Comparison of ENCODE assay signal across 8 cellular contexts in genomic region chr12:10613334-10614055, GRCh38. TPM values are rescaled to one million over a fixed set of nuclear protein-coding genes. Genes with fewer than 3 reads are reported as not detected.
DNase-seq lines count a peak whose midpoint lies in the region; ATAC-seq and TF ChIP-seq lines count a peak whose summit lies in the region.

Gene MAGOHB (minus strand): TSS chr12:10613609. CDS start chr12:10613532, 77 bp downstream.

- H3K27me3 ChIP-seq in spleen (replicated peaks in 1 of 7): no peaks in the 10 kb centered on the region

- peaks cover 0 to 24% (median 18%) of the 10 kb centered on the region in 6 donors for H3K36me3 ChIP-seq in spleen

- DNase-seq in AG08395 (ENCODE audit: low spot score) (peak; percentile 94), NCI-H345 treated with DMSO at 0.1 percent for 48 hours (lab: John Stamatoyannopoulos, UW; ENCODE audit: unreplicated experiment) (peak; percentile 82), inferior parietal cortex (ENCODE audit: extremely low spot score) (peak; percentile 95), spleen (peak; percentile 98)
- DNase-seq in activated CD4-positive, CD25-positive, alpha-beta regulatory T cell (lab: John Stamatoyannopoulos, UW): peak; percentile 89 to 99 (median 96)
- peak; percentile 95 for DNase-seq in central memory CD4-positive, alpha-beta T cell

- no peak for TF ChIP-seq POLR2A in spleen (IDR thresholded peaks at IDR 0.05)

- peak in 3 of 11 experiments; percentile 17 to 27 (median 20) for TF ChIP-seq CTCF in spleen (IDR thresholded peaks at IDR 0.05 in 8 of 11, conservative IDR thresholded peaks at IDR 0.05 in 3 of 11)

- H3K4me3 ChIP-seq in spleen: peak within 1 kb of the TSS; percentile 58 to 93 (median 84)

- no peaks in the 10 kb centered on the region for H3K9me3 ChIP-seq in spleen

- peaks cover 12 to 43% (median 26%) of the 10 kb centered on the region in 6 donors for H3K4me1 ChIP-seq in spleen

- H3K27ac ChIP-seq in spleen: peak within 1 kb of the TSS; percentile 71 to 92 (median 90)

- peak; percentile 97 for ATAC-seq in GM19023 (IDR thresholded peaks at IDR 0.05; ENCODE audit: unreplicated experiment)
- ATAC-seq in HG03280 (IDR thresholded peaks at IDR 0.05; ENCODE audit: unreplicated experiment): peak; percentile 96

- WGBS in spleen, 5 donors: 0 to 1% (median 0%) methylated on average over 46 of the region's 46 CpGs

- intact Hi-C loops in spleen (cut with DNase I; ENCODE audit: low total_unique reads): no loop called here

RNA-seq across cellular contexts. Expression of gene MAGOHB, which starts in this region (rescaled TPM):
- total RNA-seq in spleen: 10 to 100 TPM; 12.6 to 24.7 (median 19.5) TPM
- polyA plus RNA-seq in spleen: 10 to 100 TPM; 16.7 to 27.1 (median 22.7) TPM

Comparison
In these comparisons a context has a peak if more than half of its experiments do, and no peak if none do; other contexts are left out.
1. Peak in every context shown above with its lines: DNase-seq, ATAC-seq, H3K4me3 ChIP-seq and H3K27ac ChIP-seq.